18 cellular contexts compared by ENCODE assay signal in genomic region chr7:9981950-9982349, GRCh38.
DNase-seq lines count a peak whose midpoint lies in the region; ATAC-seq, FAIRE-seq and TF ChIP-seq lines count a peak whose summit lies in the region.
"Had no signal": no experiment of that assay in that cellular context is flagged by ENCODE, and none has a peak within 500 bp of the region (broad histone marks: within the 10 kb centered on the region; RNA-seq: fewer than 3 reads in every experiment).

No MANE protein-coding gene starts in this region.

- no peak overlapping the region for H3K9ac ChIP-seq in K562 (ENCODE audit: insufficient read depth in 1 of 2, low read depth in 2 of 2, low read length in 2 of 2)
- H3K9ac ChIP-seq: GM23248 had no signal

- H3K4me2 ChIP-seq in K562 (ENCODE audit: insufficient read depth, low read length): no peak overlapping the region
- H3K4me2 ChIP-seq: A549 had no signal

- H4K20me1 ChIP-seq in K562 (replicated peaks; ENCODE audit: control insufficient read depth, insufficient read depth, low read length): no peaks in the 10 kb centered on the region

- H3K27me3 ChIP-seq in K562 (ENCODE audit: control insufficient read depth in 2 of 2, insufficient read depth in 2 of 2, low read length in 2 of 2) (no peaks in the 10 kb centered on the region), HAP-1 (ENCODE audit: low read depth) (no peaks in the 10 kb centered on the region)

- no peak overlapping the region for H2AFZ ChIP-seq in K562 (ENCODE audit: low read depth, low read length)
- H2AFZ ChIP-seq: GM23248 had no signal

- no peaks in the 10 kb centered on the region for H3K9me1 ChIP-seq in K562 (ENCODE audit: control insufficient read depth, insufficient read depth, low read length)

- no peaks in the 10 kb centered on the region for H3K36me3 ChIP-seq in K562 (ENCODE audit: control insufficient read depth, insufficient read depth, low read length)
- H3K36me3 ChIP-seq in HAP-1 (replicated peaks): no peaks in the 10 kb centered on the region

- no peaks in the 10 kb centered on the region for H3K36me3 Mint-ChIP-seq in type B pancreatic cell
- H3K36me3 Mint-ChIP-seq: CD4-positive, alpha-beta memory T cell had no signal

- no peaks in the 10 kb centered on the region for H3K79me2 ChIP-seq in K562 (ENCODE audit: control insufficient read depth, insufficient read depth, low read length)

- H3K4me1 ChIP-seq in K562 (replicated peaks in 1 of 2; ENCODE audit: control insufficient read depth in 2 of 2, insufficient read depth in 2 of 2, low read length in 2 of 2): no peaks in the 10 kb centered on the region; a peak in 1 of 5 replicates
- H3K4me1 ChIP-seq in HAP-1: no peaks in the 10 kb centered on the region
- H3K4me1 ChIP-seq: A549 had no signal

- no peak for ATAC-seq in K562
- no peak for ATAC-seq in GM21423 (IDR thresholded peaks at IDR 0.05; ENCODE audit: unreplicated experiment)
- no peak for ATAC-seq in HG03039 (IDR thresholded peaks at IDR 0.05; ENCODE audit: unreplicated experiment)
- ATAC-seq: A549, GM12878 had no signal

- no TSS peak for BruUV-seq in K562 (replicated peaks; lab: Mats Ljungman, UMichigan)

- 5% methylated on average over 2 of the region's 2 CpGs for WGBS in K562 (ENCODE audit: insufficient coverage, low coverage, missing lambda C conversion rate)

- H3K9me3 Mint-ChIP-seq in type B pancreatic cell: no peaks in the 10 kb centered on the region
- H3K9me3 Mint-ChIP-seq: T-helper 1 cell treated with Interleukin-12 subunit alpha and Interleukin-12 subunit beta and Interleukin-4 antibody, amounts not matched to agents 30 μg/mL and 1 μg/mL, for 36 hours had no signal

- TF ChIP-seq CTCF in K562 (IDR thresholded peaks at IDR 0.05 in 2 of 3, conservative IDR thresholded peaks at IDR 0.05 in 1 of 3; ENCODE audit: insufficient read depth in 2 of 3, low read depth in 1 of 3, low read length in 3 of 3): no peak
- no peak for TF ChIP-seq CTCF in type B pancreatic cell (conservative IDR thresholded peaks at IDR 0.05)

- POLR2A ChIA-PET in K562 (lab: Yijun Ruan, JAX): no interaction called here

- no peaks in the 10 kb centered on the region for H3K27me3 Mint-ChIP-seq in type B pancreatic cell
- H3K27me3 Mint-ChIP-seq: CD4-positive, alpha-beta memory T cell had no signal

- DNase-seq in A172 (ENCODE audit: low spot score): peak; percentile 22
- peak; percentile 59 for DNase-seq in KBM-7
- peak; percentile 49 for DNase-seq in OCI-M1 (lab: John Stamatoyannopoulos, UW)
- no peak for DNase-seq in K562 (ENCODE audit: extremely low read depth in 1 of 4, low spot score in 3 of 4)
- DNase-seq in HAP-1 (ENCODE audit: low spot score in 2 of 2): no peak
- DNase-seq in type B pancreatic cell (ENCODE audit: extremely low spot score, unreplicated experiment): no peak
- DNase-seq: Calu3; CD4-positive, alpha-beta memory T cell; GM23248; NCI-H1092 treated with DMSO at 0.1 percent for 48 hours; NCI-H510A; NCI-H748 treated with DMSO at 0.1 percent for 48 hours; Right ventricle myocardium superior had no signal

- no peak for TF ChIP-seq EP300 in K562 (IDR thresholded peaks at IDR 0.05; ENCODE audit: low read length)

- H3K4me3 ChIP-seq in K562: no peak overlapping the region
- H3K4me3 ChIP-seq in HAP-1: no peak overlapping the region
- H3K4me3 ChIP-seq: A549, GM12878, GM23248 had no signal

- no peak overlapping the region for H3K27ac Mint-ChIP-seq in type B pancreatic cell
- H3K27ac Mint-ChIP-seq: CD4-positive, alpha-beta memory T cell; T-helper 1 cell treated with Interleukin-12 subunit alpha and Interleukin-12 subunit beta and Interleukin-4 antibody, amounts not matched to agents 30 μg/mL and 1 μg/mL, for 36 hours had no signal

- H3K9me3 ChIP-seq in K562 (replicated peaks; ENCODE audit: control insufficient read depth, insufficient read depth, low read depth, low read length) (no peaks in the 10 kb centered on the region), HAP-1 (no peaks in the 10 kb centered on the region)

- no peaks in the 10 kb centered on the region for H3K4me1 Mint-ChIP-seq in type B pancreatic cell (ENCODE audit: unreplicated experiment)
- H3K4me1 Mint-ChIP-seq: CD4-positive, alpha-beta memory T cell had no signal

- in situ Hi-C loops in KBM-7 (cut with MboI; ENCODE audit: low pct_unique_long_range_greater_than_20kb, low sequenced_read_pairs) (no loop called here), K562 (cut with MboI) (no loop called here), HAP-1 (cut with MboI; ENCODE audit: low sequenced_read_pairs) (no loop called here)

- TF ChIP-seq RAD21 in K562 (CRISPR knock-in tag; conservative IDR thresholded peaks at IDR 0.05 in 1 of 2, IDR thresholded peaks at IDR 0.05 in 1 of 2): no peak

- H3K4me3 Mint-ChIP-seq in type B pancreatic cell: no peak overlapping the region
- H3K4me3 Mint-ChIP-seq: CD4-positive, alpha-beta memory T cell; T-helper 1 cell treated with Interleukin-12 subunit alpha and Interleukin-12 subunit beta and Interleukin-4 antibody, amounts not matched to agents 30 μg/mL and 1 μg/mL, for 36 hours had no signal

- FAIRE-seq in K562 (lab: Jason Lieb, UNC): no peak
- FAIRE-seq: A549, GM12878 had no signal

- no peak for TF ChIP-seq POLR2A in K562 (conservative IDR thresholded peaks at IDR 0.05)

- intact Hi-C loops in K562 (cut with micrococcal nuclease): no loop called here

- no peak overlapping the region for H3K27ac ChIP-seq in K562 (ENCODE audit: extremely low read depth, low read depth, low read length)
- H3K27ac ChIP-seq: A549, GM23248 had no signal

- CTCF ChIA-PET in K562 (lab: Yijun Ruan, JAX; ENCODE audit: low intra/inter-chr PET ratio): no interaction called here

TF ChIP-seq in K562, 482 proteins besides CTCF, POLR2A, EP300 and RAD21:
- TF ChIP-seq MEF2D (tag; conservative IDR thresholded peaks at IDR 0.05; ENCODE audit: low read depth) (0 out of 2 replicates have a peak, but pooled peaks have one; percentile 55), ZNF384 (IDR thresholded peaks at IDR 0.05; ENCODE audit: low read depth, low read length) (no peak)

Comparison
In these comparisons a context has a peak if more than half of its experiments do, and no peak if none do; other contexts are left out.
1. DNase-seq: peak in A172 (single experiment), KBM-7 (single experiment) and OCI-M1 (single experiment); none in K562 (0 of 4), HAP-1 (0 of 2) and type B pancreatic cell (single experiment).